Comparison of ENCODE assay signal across 21 cellular contexts in genomic region chr21:41827951-41828883, GRCh38. TPM values are rescaled to one million over a fixed set of nuclear protein-coding genes. Genes with fewer than 3 reads are reported as not detected.
DNase-seq lines count a peak whose midpoint lies in the region; ATAC-seq, FAIRE-seq and TF ChIP-seq lines count a peak whose summit lies in the region.
"Had no signal": no experiment of that assay in that cellular context is flagged by ENCODE, and none has a peak within 500 bp of the region (broad histone marks: within the 10 kb centered on the region; RNA-seq: fewer than 3 reads in every experiment).

No MANE protein-coding gene starts in this region.

- no peak for TF ChIP-seq CTCF in bronchial epithelial cell (IDR thresholded peaks at IDR 0.05; ENCODE audit: insufficient read depth, low read length, severe bottlenecking)
- no peak for TF ChIP-seq CTCF in GM13976 (IDR thresholded peaks at IDR 0.05; ENCODE audit: borderline replicate concordance, control extremely low read depth, extremely low read depth, insufficient read depth, missing control alignments)

- no peak overlapping the region for H3K4me3 ChIP-seq in GM23248
- no peak overlapping the region for H3K4me3 ChIP-seq in bronchial epithelial cell (ENCODE audit: low read depth, low read length)
- H3K4me3 ChIP-seq: gastrocnemius medialis, skin epidermis, transverse colon had no signal

- no peaks in the 10 kb centered on the region for H3K79me2 ChIP-seq in GM23248 (ENCODE audit: insufficient read depth)

- no peaks in the 10 kb centered on the region for H3K36me3 ChIP-seq in GM23248 (ENCODE audit: low read depth)
- H3K36me3 ChIP-seq in bronchial epithelial cell (ENCODE audit: control insufficient read depth, insufficient read depth, low read length) = peaks cover 4% of the 10 kb centered on the region
- H3K36me3 ChIP-seq: transverse colon had no signal

- no peaks in the 10 kb centered on the region for H3K27me3 ChIP-seq in GM23248 (replicated peaks; ENCODE audit: insufficient read depth)
- H3K27me3 ChIP-seq in bronchial epithelial cell (ENCODE audit: control insufficient read depth, insufficient read depth, low read length) = no peaks in the 10 kb centered on the region
- H3K27me3 ChIP-seq: gastrocnemius medialis, transverse colon had no signal

- H3K27ac ChIP-seq in GM23248 = no peak overlapping the region
- H3K27ac ChIP-seq: gastrocnemius medialis, skin epidermis, transverse colon had no signal

- 91% methylated on average over 39 to 42 of the region's 42 CpGs for whole genome bisulfite sequencing in GM23248 (ENCODE audit: low coverage in 1 of 2, low lambda C conversion rate in 2 of 2, missing lambda C conversion rate in 2 of 2), 2 experiments

- H3K9me2 ChIP-seq in GM23248 (ENCODE audit: insufficient read depth) = no peaks in the 10 kb centered on the region

- H3K9ac ChIP-seq in GM23248 = no peak overlapping the region

- H2AFZ ChIP-seq in GM23248 = no peak overlapping the region

- H3K4me1 ChIP-seq in GM23248 (ENCODE audit: insufficient read depth) = no peaks in the 10 kb centered on the region
- H3K4me1 ChIP-seq: gastrocnemius medialis, transverse colon had no signal

- in situ Hi-C loops in GM23248 (cut with MboI) = loop anchor here (10.0 kb wide), 1 partner anchor 287 kb away; no protein-coding TSS in a partner anchor
- in situ Hi-C loops in GM13976 (cut with MboI; ENCODE audit: low sequenced_read_pairs, unreplicated experiment) = no loop called here

- H4K20me1 ChIP-seq in GM23248 (ENCODE audit: insufficient read depth) = no peaks in the 10 kb centered on the region

- H3K9me3 ChIP-seq in GM23248 (ENCODE audit: low read depth) = no peaks in the 10 kb centered on the region
- H3K9me3 ChIP-seq: gastrocnemius medialis, transverse colon had no signal

- DNase-seq in COLO668 (lab: John Stamatoyannopoulos, UW; ENCODE audit: unreplicated experiment) = peak; percentile 95
- DNase-seq in GM23248 = peak; percentile 18
- DNase-seq in NCI-H2107 (lab: John Stamatoyannopoulos, UW) = peak; percentile 78
- no peak for DNase-seq in bronchial epithelial cell (ENCODE audit: low read depth)
- no peak for DNase-seq in GM13976 (ENCODE audit: low spot score)
- DNase-seq in DMS153 (lab: John Stamatoyannopoulos, UW) = no peak
- DNase-seq: activated CD4-positive, alpha-beta T cell treated with anti-CD3 and anti-CD28 coated beads for 48 hours; activated effector memory CD4-positive, alpha-beta T cell treated with anti-CD3 and anti-CD28 coated beads, Interleukin-2, amount 50 U/mL, for 16 hours; amniotic stem cell; CD8-positive, alpha-beta T cell; gastrocnemius medialis; kidney glomerular epithelial cell; NCI-H2171 treated with DMSO at 0.1 percent for 48 hours; stimulated activated CD4-positive, alpha-beta T cell treated with anti-CD3 and anti-CD28 coated beads, Interleukin-2, amount 100 ng/mL, for 48 hours; stimulated activated naive CD8-positive, alpha-beta T cell treated with anti-CD3 and anti-CD28 coated beads, Interleukin-15, amount 100 ng/mL, for 72 hours; transverse colon had no signal

- no peak for ATAC-seq in GM19455 (IDR thresholded peaks at IDR 0.05; ENCODE audit: unreplicated experiment)
- no peak for ATAC-seq in HG03108 (IDR thresholded peaks at IDR 0.05; ENCODE audit: unreplicated experiment)
- ATAC-seq: CD8-positive, alpha-beta T cell; gastrocnemius medialis; stimulated activated naive CD8-positive, alpha-beta T cell treated with anti-CD3 and anti-CD28 coated beads, Interleukin-15, amount 100 ng/mL, for 72 hours had no signal

- peak; percentile 66 for FAIRE-seq in bronchial epithelial cell (lab: Jason Lieb, UNC)
- FAIRE-seq: RCC 7860, TTC549 had no signal

- no peak overlapping the region for H3K4me2 ChIP-seq in GM23248 (ENCODE audit: unreplicated experiment)

- H3F3A ChIP-seq in GM23248 (ENCODE audit: insufficient read depth) = no peaks in the 10 kb centered on the region

RNA-seq across cellular contexts. Expression of gene PRDM15, which starts 50.9 kb away (rescaled TPM):
- total RNA-seq in GM23248 (2014; rRNA removed; shearing (Covaris generic)) = 2.5 and 4.2 TPM in 2 replicates
- polyA plus RNA-seq in GM23248 (2016; fragmentation: Nextera tagmentation; extraction: Ambion mirVana) = 1.7 and 2.3 TPM in 2 replicates
- total RNA-seq in bronchial epithelial cell = 6.1 and 9.7 TPM in 2 replicates

Comparison
In these comparisons a context has a peak if more than half of its experiments do, and no peak if none do; other contexts are left out.
1. DNase-seq: peak in COLO668 (single experiment), GM23248 (single experiment) and NCI-H2107 (single experiment); none in bronchial epithelial cell (single experiment), GM13976 (single experiment) and DMS153 (single experiment).